In the genomic region with DNA sequence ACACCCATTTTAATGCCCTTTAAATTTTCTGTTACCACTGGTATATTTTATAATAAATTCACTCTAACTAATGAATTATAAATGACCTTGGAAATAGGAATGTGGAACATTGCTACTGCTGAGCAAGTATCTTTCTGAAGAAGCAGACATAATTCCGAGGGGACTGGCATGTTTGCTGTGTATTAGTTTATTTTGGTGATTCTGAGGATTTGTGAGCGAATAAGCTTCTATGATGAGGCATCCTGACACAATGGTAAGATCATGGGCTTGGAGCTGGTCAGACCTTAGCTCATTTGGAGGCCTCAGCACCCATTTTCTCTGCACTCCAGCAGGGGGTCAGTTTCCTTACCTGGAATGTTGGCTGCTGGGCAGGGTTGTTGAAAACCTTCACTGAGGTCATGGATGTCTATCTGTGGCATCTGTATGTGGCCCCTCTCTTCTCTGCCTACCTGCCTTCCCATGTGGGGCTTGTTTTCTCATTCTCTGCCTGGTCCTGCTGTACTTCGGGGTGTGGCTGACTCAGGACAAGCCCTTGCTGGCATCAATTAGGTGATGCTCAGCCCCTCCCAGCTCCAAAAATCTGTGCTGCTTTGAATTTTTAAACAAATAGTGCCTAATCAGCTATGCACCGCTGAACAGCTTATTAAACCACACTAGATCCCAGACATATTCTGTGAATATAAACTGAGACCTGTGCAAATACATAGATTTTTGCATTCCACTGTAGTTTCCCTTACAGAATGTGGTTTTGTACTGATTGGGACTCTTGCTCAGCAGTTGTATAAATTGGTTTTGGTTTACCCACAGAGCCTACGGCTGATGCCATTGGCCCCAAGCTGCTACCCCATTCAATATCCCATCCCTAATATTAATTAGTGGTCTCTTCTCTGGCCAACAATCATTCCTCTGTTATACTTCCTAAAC, we compare ENCODE assay signal across 15 cellular contexts. TPM values are rescaled to one million over a fixed set of nuclear protein-coding genes. Genes with fewer than 3 reads are reported as not detected.
DNase-seq lines count a peak whose midpoint lies in the region; ATAC-seq and TF ChIP-seq lines count a peak whose summit lies in the region.
"Had no signal": no experiment of that assay in that cellular context is flagged by ENCODE, and none has a peak within 500 bp of the region (broad histone marks: within the 10 kb centered on the region; RNA-seq: fewer than 3 reads in every experiment).

No MANE protein-coding gene starts in this region.

- in situ Hi-C loops in IMR-90 (cut with MboI; ENCODE audit: low sequenced_read_pairs) = loop anchor here (10.0 kb wide), 2 partner anchors 167 to 227 kb away; no protein-coding TSS in a partner anchor

- peaks cover 100% of the 10 kb centered on the region for H3K79me2 ChIP-seq in neural progenitor cell (ENCODE audit: low read depth)

- WGBS in IMR-90 (ENCODE audit: extremely low coverage in 2 of 2, insufficient read length in 1 of 2), 2 experiments = no CpG with 5 or more reads among the region's 5 CpGs
- 55% methylated on average over 5 of the region's 5 CpGs for WGBS in lower leg skin, 2 donors

- H4K8ac ChIP-seq in IMR-90 (ENCODE audit: low read depth in 2 of 2, low read length in 2 of 2) = no peak overlapping the region

- peaks cover 26% of the 10 kb centered on the region for H3K36me3 Mint-ChIP-seq in activated B cell treated with CpG ODN at 0.5 μM for 24 hours (ENCODE audit: low read depth)
- H3K36me3 Mint-ChIP-seq in neural progenitor cell = peaks cover 4% of the 10 kb centered on the region

- H3K4me1 Mint-ChIP-seq in activated B cell treated with CpG ODN at 0.5 μM for 24 hours = peaks cover 98% of the 10 kb centered on the region
- H3K4me1 Mint-ChIP-seq in neural progenitor cell = peaks cover 71% of the 10 kb centered on the region

- TF ChIP-seq RAD21 in IMR-90 (IDR thresholded peaks at IDR 0.05; ENCODE audit: low read length) = no peak

- H3K18ac ChIP-seq in IMR-90 (ENCODE audit: low read depth, low read length) = no peak overlapping the region

- H3K36me3 ChIP-seq in IMR-90 (ENCODE audit: control insufficient read depth, insufficient read depth, low read length) (peaks cover 2% of the 10 kb centered on the region), neural progenitor cell (no peaks in the 10 kb centered on the region)
- H3K36me3 ChIP-seq: prostate gland had no signal

- no peak overlapping the region for H2BK15ac ChIP-seq in IMR-90 (ENCODE audit: low read depth, low read length)

- CTCF ChIA-PET in IMR-90 (lab: Yijun Ruan, JAX) = interaction anchor here (1.0 kb wide), 1 partner anchor 53 kb away, joined by 3 read pairs; no protein-coding TSS in a partner anchor
- CTCF ChIA-PET in activated B cell treated with CpG ODN at 0.5 μM for 24 hours (lab: Charles Lee) = no interaction called here

- H3K27me3 Mint-ChIP-seq in activated B cell treated with CpG ODN at 0.5 μM for 24 hours = no peaks in the 10 kb centered on the region
- H3K27me3 Mint-ChIP-seq in neural progenitor cell (ENCODE audit: insufficient read depth, low read depth) = peaks cover 2% of the 10 kb centered on the region

- H3K9me1 ChIP-seq in IMR-90 (ENCODE audit: insufficient read depth, low read length) = peaks cover 19% of the 10 kb centered on the region

- no TSS peak for BruUV-seq in IMR-90 (replicated peaks; lab: Mats Ljungman, UMichigan)

- H4K20me1 ChIP-seq in IMR-90 (ENCODE audit: insufficient read depth, low read length) (peaks cover 75% of the 10 kb centered on the region), neural progenitor cell (ENCODE audit: low read depth) (peaks cover 100% of the 10 kb centered on the region)

- H3K9ac ChIP-seq in IMR-90 (ENCODE audit: low read depth, low read length) (no peak overlapping the region), neural progenitor cell (no peak overlapping the region)

- no peak overlapping the region for H2AK9ac ChIP-seq in IMR-90 (replicated peaks; ENCODE audit: low read depth, low read length, poor library complexity)

- ATAC-seq in IMR-90 (ENCODE audit: low read depth) (no peak), activated B cell treated with CpG ODN at 0.5 μM for 24 hours (ENCODE audit: low read depth) (peak; percentile 32), HG03439 (IDR thresholded peaks at IDR 0.05; ENCODE audit: unreplicated experiment) (no peak)

- no peak overlapping the region for H3K14ac ChIP-seq in IMR-90 (replicated peaks; ENCODE audit: low read depth, low read length)

- TF ChIP-seq POLR2A in IMR-90 (IDR thresholded peaks at IDR 0.05; ENCODE audit: low read depth, low read length) (no peak), lower leg skin (IDR thresholded peaks at IDR 0.05) (no peak)

- H3K9me3 Mint-ChIP-seq in activated B cell treated with CpG ODN at 0.5 μM for 24 hours = no peaks in the 10 kb centered on the region
- no peaks in the 10 kb centered on the region for H3K9me3 Mint-ChIP-seq in neural progenitor cell

- H3K27ac Mint-ChIP-seq in activated B cell treated with CpG ODN at 0.5 μM for 24 hours (peak overlapping the region; percentile 24), neural progenitor cell (no peak overlapping the region)

- no peak for TF ChIP-seq CTCF in IMR-90 (conservative IDR thresholded peaks at IDR 0.05; ENCODE audit: low read depth, low read length)
- no peak for TF ChIP-seq CTCF in activated B cell treated with CpG ODN at 0.5 μM for 24 hours (IDR thresholded peaks at IDR 0.05)
- no peak for TF ChIP-seq CTCF in neural progenitor cell (IDR thresholded peaks at IDR 0.05)
- TF ChIP-seq CTCF in lower leg skin (IDR thresholded peaks at IDR 0.05) = no peak

- H3K23ac ChIP-seq in IMR-90 (ENCODE audit: low read depth, low read length) = no peak overlapping the region; the same call in 1 of the 2 replicates

- no peak overlapping the region for H4K5ac ChIP-seq in IMR-90 (ENCODE audit: low read depth, low read length)

- POLR2A ChIA-PET in IMR-90 (lab: Charles Lee; ENCODE audit: unreplicated experiment) (interaction anchor here (0.6 kb wide), 1 partner anchor 240 kb away, joined by 7 read pairs; no protein-coding TSS in a partner anchor), activated B cell treated with CpG ODN at 0.5 μM for 24 hours (lab: Charles Lee) (interaction anchor here (0.7 to 2.6 kb wide), 4 partner anchors 9 to 233 kb away, joined by 3 to 9 read pairs (median 4); a partner anchor contains a TSS)

- H3K4ac ChIP-seq in IMR-90 (ENCODE audit: low read depth, low read length) = no peak overlapping the region

- DNase-seq in NCI-H1694 treated with DMSO at 0.1 percent for 48 hours (lab: John Stamatoyannopoulos, UW) (peak; percentile 20), NCI-H1694 (lab: John Stamatoyannopoulos, UW) (no peak), IMR-90 (no peak), activated B cell treated with CpG ODN at 0.5 μM for 24 hours (no peak), neural progenitor cell (ENCODE audit: low spot score) (peak; percentile 16), NCI-H1105 treated with DMSO at 0.1 percent for 48 hours (lab: John Stamatoyannopoulos, UW) (no peak), lower leg skin (ENCODE audit: low spot score in 2 of 2) (no peak)
- DNase-seq: head of caudate nucleus, kidney glomerular epithelial cell, NCI-H1092, NCI-H226, OCI-M1, spleen had no signal

- H3K4me2 ChIP-seq in IMR-90 (ENCODE audit: low read depth, low read length) = no peak overlapping the region
- no peak overlapping the region for H3K4me2 ChIP-seq in neural progenitor cell

- H3K4me3 ChIP-seq in IMR-90 (ENCODE audit: insufficient read depth, low read depth, low read length) = no peak overlapping the region
- H3K4me3 ChIP-seq in neural progenitor cell = no peak overlapping the region
- no peak overlapping the region for H3K4me3 ChIP-seq in lower leg skin (ENCODE audit: low read depth, poor library complexity, severe bottlenecking)
- H3K4me3 ChIP-seq: prostate gland, spleen had no signal

- peak overlapping the region; percentile 11; the same call in 1 of the 2 replicates for H2AK5ac ChIP-seq in IMR-90 (ENCODE audit: low read depth, low read length)

- H3K27ac ChIP-seq in IMR-90 (ENCODE audit: insufficient read depth, low read length) (no peak overlapping the region), neural progenitor cell (no peak overlapping the region)
- H3K27ac ChIP-seq: prostate gland, spleen had no signal

- no peak overlapping the region for H2BK5ac ChIP-seq in IMR-90 (ENCODE audit: low read depth, low read length, poor library complexity, severe bottlenecking)

- H2AFZ ChIP-seq in IMR-90 (replicated peaks; ENCODE audit: low read length, poor library complexity) = no peak overlapping the region
- no peak overlapping the region for H2AFZ ChIP-seq in neural progenitor cell (replicated peaks)

- intact Hi-C loops in IMR-90 (cut with micrococcal nuclease) = no loop called here
- intact Hi-C loops in activated B cell treated with CpG ODN at 0.5 μM for 24 hours (cut with micrococcal nuclease) = loop anchor here (10.0 kb wide), 1 partner anchor 397 kb away; no protein-coding TSS in a partner anchor
- intact Hi-C loops in lower leg skin (cut with DNase I; ENCODE audit: low total_unique reads) = no loop called here

- no peak overlapping the region for H4K91ac ChIP-seq in IMR-90 (ENCODE audit: insufficient read depth, low read depth, low read length)

- H3F3A ChIP-seq in neural progenitor cell (ENCODE audit: low read depth) = peaks cover 17% of the 10 kb centered on the region

- H3K79me1 ChIP-seq in IMR-90 (ENCODE audit: low read depth in 1 of 2, low read length in 2 of 2) = peaks cover 23 to 66% of the 10 kb centered on the region in 2 experiments

- H3K27me3 ChIP-seq in IMR-90 (ENCODE audit: control insufficient read depth, insufficient read depth, low read length) (no peaks in the 10 kb centered on the region), neural progenitor cell (no peaks in the 10 kb centered on the region)
- H3K27me3 ChIP-seq: spleen had no signal

- dilution Hi-C loops in IMR-90 (cut with HindIII; ENCODE audit: low sequenced_read_pairs, unreplicated experiment) = no loop called here

- H3K4me3 Mint-ChIP-seq in activated B cell treated with CpG ODN at 0.5 μM for 24 hours (peak overlapping the region; percentile 42), neural progenitor cell (no peak overlapping the region)

- H2BK120ac ChIP-seq in IMR-90 (ENCODE audit: low read depth, low read length) = no peak overlapping the region

- no peak overlapping the region for H3K56ac ChIP-seq in IMR-90 (ENCODE audit: extremely low read depth, insufficient read depth, low read length)

- H3K4me1 ChIP-seq in IMR-90 (ENCODE audit: control insufficient read depth, insufficient read depth, low read length) (peaks cover 17% of the 10 kb centered on the region), neural progenitor cell (peaks cover 55% of the 10 kb centered on the region)

- H3K9me3 ChIP-seq in IMR-90 (ENCODE audit: control insufficient read depth, insufficient read depth, low read length) (no peaks in the 10 kb centered on the region), neural progenitor cell (ENCODE audit: low read depth) (no peaks in the 10 kb centered on the region)
- H3K9me3 ChIP-seq: prostate gland, spleen had no signal

- H2BK20ac ChIP-seq in IMR-90 (ENCODE audit: low read depth, low read length) = no peak overlapping the region

RNA-seq across cellular contexts. Expression of a gene that starts 10.7 kb away (rescaled TPM):
- total RNA-seq in IMR-90 (2012; rRNA removed) = 14.5 and 22.8 TPM in 2 replicates
- polyA plus RNA-seq in IMR-90 (2012; rRNA removed) = 17.5 and 20.1 TPM in 2 replicates
- 9.7 and 16.0 TPM in 2 replicates for polyA plus RNA-seq in IMR-90 (2012; cell fraction: cytosol; rRNA removed)
- polyA plus RNA-seq in IMR-90 (2012; cell fraction: nucleus; rRNA removed; ENCODE audit: low replicate concordance) = 28.7 and 32.4 TPM in 2 replicates
- 194 and 248 TPM in 2 replicates for total RNA-seq in activated B cell treated with CpG ODN at 0.5 μM for 24 hours
- 52.8 and 62.1 TPM in 2 replicates for total RNA-seq in neural progenitor cell (ENCODE audit: low replicate concordance)
- total RNA-seq in lower leg skin = 100 to 1,000 TPM in 3 of 4 donors, 10 to 100 TPM in 1; 87.3 to 132 (median 102) TPM

Comparison
In these comparisons a context has a peak if more than half of its experiments do, and no peak if none do; other contexts are left out.
1. DNase-seq: peak in NCI-H1694 treated with DMSO at 0.1 percent for 48 hours (single experiment) and neural progenitor cell (single experiment); none in NCI-H1694 (single experiment), IMR-90 (single experiment), activated B cell treated with CpG ODN at 0.5 μM for 24 hours (single experiment), NCI-H1105 treated with DMSO at 0.1 percent for 48 hours (single experiment) and lower leg skin (0 of 2).